In genomic region chr19:49362048-49362925, GRCh38 we compare ENCODE assay signal across 8 cellular contexts. TPM values are rescaled to one million over a fixed set of nuclear protein-coding genes. Genes with fewer than 3 reads are reported as not detected.
DNase-seq lines count a peak whose midpoint lies in the region; ATAC-seq and TF ChIP-seq lines count a peak whose summit lies in the region.

Gene TEAD2 (minus strand): TSS chr19:49362416. CDS start chr19:49360075, 2,341 bp downstream.

- no peak within 1 kb of the TSS for H3K4me3 Mint-ChIP-seq in activated T-helper 2 cell treated with anti-CD3 and anti-CD28 coated beads, Interferon-gamma antibody, Interleukin-2, Interleukin-4, amounts not matched to agents 10 μg/mL and 5 μg/mL and 100 μg/mL, durations not matched to agents 14 hours and 24 hours and 36 hours (ENCODE audit: low read depth)

- no peaks in the 10 kb centered on the region for H3K9me2 ChIP-seq in PC-9 (ENCODE audit: insufficient read depth)

- H3K4me3 ChIP-seq in PC-9 (peak within 1 kb of the TSS; percentile 85), dorsolateral prefrontal cortex (peak within 1 kb of the TSS in 58 of 59 donors; percentile 15 to 68 (median 49)), lower leg skin (ENCODE audit: low read depth, poor library complexity, severe bottlenecking) (peak within 1 kb of the TSS; percentile 40), thoracic aorta (peak within 1 kb of the TSS; percentile 86)

- H3K27ac ChIP-seq in PC-9 = no peak within 1 kb of the TSS
- H3K27ac ChIP-seq in dorsolateral prefrontal cortex = peak within 1 kb of the TSS in 41 of 59 donors; percentile 3 to 85 (median 61)
- peak within 1 kb of the TSS; percentile 88 to 89 for H3K27ac ChIP-seq in thoracic aorta

- H4K20me1 ChIP-seq in PC-9 (ENCODE audit: insufficient read depth) = no peaks in the 10 kb centered on the region

- H3K4me2 ChIP-seq in PC-9 = peak within 1 kb of the TSS; percentile 99

- H3K27me3 ChIP-seq in PC-9 (ENCODE audit: insufficient read depth, low read depth) (no peaks in the 10 kb centered on the region), dorsolateral prefrontal cortex (peaks cover 0 to 60% (median 33%) of the 10 kb centered on the region in 45 donors), thoracic aorta (replicated peaks; ENCODE audit: insufficient read depth) (no peaks in the 10 kb centered on the region)

- no TSS peak for BruUV-seq in PC-9 (replicated peaks; lab: Mats Ljungman, UMichigan)

- H3K4me1 Mint-ChIP-seq in activated T-helper 2 cell treated with anti-CD3 and anti-CD28 coated beads, Interferon-gamma antibody, Interleukin-2, Interleukin-4, amounts not matched to agents 10 μg/mL and 5 μg/mL and 100 μg/mL, durations not matched to agents 14 hours and 24 hours and 36 hours (ENCODE audit: low read depth) = peaks cover 4% of the 10 kb centered on the region

- WGBS in lower leg skin, 2 donors = 0 to 1% methylated on average over 41 to 52 of the region's 52 CpGs

- POLR2A ChIA-PET in PC-9 (lab: Charles Lee; ENCODE audit: unreplicated experiment) = interaction anchor here (0.6 to 0.8 kb wide), 6 partner anchors 8 to 967 kb away, joined by 3 to 20 read pairs (median 10); partner anchors contain the start of gene KCNC3

- H3K79me2 ChIP-seq in PC-9 (ENCODE audit: low read depth) = no peaks in the 10 kb centered on the region

- intact Hi-C loops in PC-9 (cut with micrococcal nuclease; ENCODE audit: unreplicated experiment) (loop anchor here (2.0 kb wide), 2 partner anchors 23 to 515 kb away; partner anchors contain the start of genes AKT1S1 and TBC1D17), dorsolateral prefrontal cortex (cut with DNase I) (no loop called here), lower leg skin (cut with DNase I; ENCODE audit: low total_unique reads) (no loop called here)
- intact Hi-C loops in activated T-helper 2 cell treated with anti-CD3 and anti-CD28 coated beads, Interferon-gamma antibody, Interleukin-2, Interleukin-4, amounts not matched to agents 10 μg/mL and 5 μg/mL and 100 μg/mL, durations not matched to agents 14 hours and 24 hours and 36 hours (cut with micrococcal nuclease) = no loop called here

- H3K9me3 ChIP-seq in ES-I3 (ENCODE audit: control insufficient read depth, insufficient read depth, low read length) (no peaks in the 10 kb centered on the region), PC-9 (ENCODE audit: insufficient read depth, low read depth) (no peaks in the 10 kb centered on the region), thoracic aorta (no peaks in the 10 kb centered on the region)

- CTCF ChIA-PET in PC-9 (lab: Charles Lee) = interaction anchor here (0.6 to 0.7 kb wide), 4 partner anchors 9 to 61 kb away, joined by 3 to 4 read pairs (median 4); no protein-coding TSS in a partner anchor

- no peak for ATAC-seq in thoracic aorta (ENCODE audit: insufficient number of reproducible peaks, low FRiP score, low read depth)
- no peak for ATAC-seq in HG03039 (IDR thresholded peaks at IDR 0.05; ENCODE audit: unreplicated experiment)
- no peak for ATAC-seq in GM18867 (IDR thresholded peaks at IDR 0.05; ENCODE audit: unreplicated experiment)

- peaks cover 5% of the 10 kb centered on the region; the same call in 1 of the 2 replicates for H3F3A ChIP-seq in PC-9 (ENCODE audit: insufficient read depth, low read depth)

- no peak for TF ChIP-seq POLR2A in lower leg skin (IDR thresholded peaks at IDR 0.05)

- no peaks in the 10 kb centered on the region for H3K9me3 Mint-ChIP-seq in activated T-helper 2 cell treated with anti-CD3 and anti-CD28 coated beads, Interferon-gamma antibody, Interleukin-2, Interleukin-4, amounts not matched to agents 10 μg/mL and 5 μg/mL and 100 μg/mL, durations not matched to agents 14 hours and 24 hours and 36 hours

- no peak for TF ChIP-seq CTCF in PC-9 (conservative IDR thresholded peaks at IDR 0.05)
- TF ChIP-seq CTCF in dorsolateral prefrontal cortex (IDR thresholded peaks at IDR 0.05 in 54 of 56, conservative IDR thresholded peaks at IDR 0.05 in 2 of 56; ENCODE audit: low read depth in 1 of 56, partially characterized antibody in 56 of 56) = no peak
- no peak for TF ChIP-seq CTCF in lower leg skin (IDR thresholded peaks at IDR 0.05)
- TF ChIP-seq CTCF in thoracic aorta (IDR thresholded peaks at IDR 0.05) = no peak

- peak within 1 kb of the TSS; percentile 85 for H2AFZ ChIP-seq in PC-9

- H3K36me3 Mint-ChIP-seq in activated T-helper 2 cell treated with anti-CD3 and anti-CD28 coated beads, Interferon-gamma antibody, Interleukin-2, Interleukin-4, amounts not matched to agents 10 μg/mL and 5 μg/mL and 100 μg/mL, durations not matched to agents 14 hours and 24 hours and 36 hours (ENCODE audit: low read depth) = no peaks in the 10 kb centered on the region

- peak within 1 kb of the TSS; percentile 97 for H3K9ac ChIP-seq in ES-I3 (ENCODE audit: low read depth, low read length)

- H3K27me3 Mint-ChIP-seq in activated T-helper 2 cell treated with anti-CD3 and anti-CD28 coated beads, Interferon-gamma antibody, Interleukin-2, Interleukin-4, amounts not matched to agents 10 μg/mL and 5 μg/mL and 100 μg/mL, durations not matched to agents 14 hours and 24 hours and 36 hours (ENCODE audit: low read depth) = peaks cover 37% of the 10 kb centered on the region

- H3K36me3 ChIP-seq in ES-I3 (ENCODE audit: insufficient read depth, low read length) (no peaks in the 10 kb centered on the region; the same call in 1 of the 2 replicates), PC-9 (ENCODE audit: low read depth) (no peaks in the 10 kb centered on the region), thoracic aorta (peaks cover 6% of the 10 kb centered on the region)

- no peak within 1 kb of the TSS for H3K27ac Mint-ChIP-seq in activated T-helper 2 cell treated with anti-CD3 and anti-CD28 coated beads, Interferon-gamma antibody, Interleukin-2, Interleukin-4, amounts not matched to agents 10 μg/mL and 5 μg/mL and 100 μg/mL, durations not matched to agents 14 hours and 24 hours and 36 hours

- no peaks in the 10 kb centered on the region; the same call in 1 of the 2 replicates for H3K4me1 ChIP-seq in ES-I3 (ENCODE audit: insufficient read depth, low read length)
- 0 out of 2 replicates have a peak, but pooled peaks cover 10% of the 10 kb centered on the region for H3K4me1 ChIP-seq in PC-9 (replicated peaks; ENCODE audit: insufficient read depth)
- peaks cover 4 to 6% of the 10 kb centered on the region in 2 donors for H3K4me1 ChIP-seq in thoracic aorta (ENCODE audit: control insufficient read depth in 1 of 2, low read depth in 2 of 2)

- DNase-seq in PC-9 (peak in 1 of 2 experiments; percentile 66), dorsolateral prefrontal cortex (no peak), lower leg skin (ENCODE audit: low spot score in 2 of 2) (peak in 1 of 2 donors; percentile 95), thoracic aorta (ENCODE audit: low spot score) (no peak)
- no peak for DNase-seq in activated T-helper 2 cell treated with anti-CD3 and anti-CD28 coated beads, Interferon-gamma antibody, Interleukin-2, Interleukin-4, amounts not matched to agents 10 μg/mL and 5 μg/mL and 100 μg/mL, durations not matched to agents 14 hours and 24 hours and 36 hours (ENCODE audit: low spot score)

RNA-seq across cellular contexts. Expression of gene TEAD2, which starts in this region (rescaled TPM):
- total RNA-seq in PC-9 (2021) (55.5 and 55.6 TPM in 2 replicates), dorsolateral prefrontal cortex (10 to 100 TPM in 5 of 120 experiments, 1 to 10 TPM in 115; 1.2 to 17.3 (median 4.2) TPM), lower leg skin (10 to 100 TPM in 2 of 4 donors, 1 to 10 TPM in 2; 1.3 to 17.6 (median 9.8) TPM), thoracic aorta (10 to 100 TPM; 26.4 to 41.3 TPM)
- not detected in 2 replicates for total RNA-seq in activated T-helper 2 cell treated with anti-CD3 and anti-CD28 coated beads, Interferon-gamma antibody, Interleukin-2, Interleukin-4, amounts not matched to agents 10 μg/mL and 5 μg/mL and 100 μg/mL, durations not matched to agents 14 hours and 24 hours and 36 hours
